In the genomic region with DNA sequence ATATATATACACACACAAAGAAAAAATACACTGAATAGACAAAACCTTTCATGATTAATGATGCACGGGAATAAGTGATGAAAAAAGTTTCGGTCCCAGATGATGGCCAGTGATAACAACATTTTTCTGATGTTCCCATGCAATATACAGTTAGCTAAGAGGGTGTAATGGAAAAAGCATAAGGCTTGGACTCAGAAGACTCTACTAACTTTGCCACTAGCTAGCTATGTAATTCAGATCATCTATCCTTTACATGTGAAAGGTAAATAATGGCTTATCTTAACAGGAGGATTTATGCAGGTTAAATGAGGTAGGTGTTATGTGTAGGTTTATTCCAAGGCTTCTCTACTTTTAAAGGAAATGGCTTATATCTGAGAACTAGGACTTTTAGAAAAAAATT, we compare ENCODE assay signal across 1 cellular context.
TF ChIP-seq lines count a peak whose summit lies in the region.

No MANE protein-coding gene starts in this region.

TF ChIP-seq in GM12878, 131 proteins besides CTCF, POLR2A, EP300 and RAD21:
- TF ChIP-seq RAD51 (IDR thresholded peaks at IDR 0.05) (no peak), LARP7 (IDR thresholded peaks at IDR 0.05) (no peak), FOXM1 (IDR thresholded peaks at IDR 0.05; ENCODE audit: low read depth, low read length) (no peak)
